17 cellular contexts compared by ENCODE assay signal in genomic region chr14:50800032-50800431, GRCh38.
"Had no signal": no experiment of that assay in that cellular context is flagged by ENCODE, and none has a peak within 500 bp of the region (broad histone marks: within the 10 kb centered on the region; RNA-seq: fewer than 3 reads in every experiment).

No MANE protein-coding gene starts in this region.

- H3K27me3 ChIP-seq: tibial artery, vagina had no signal

- H3K27ac ChIP-seq: tibial artery, vagina had no signal

- H3K9me3 Mint-ChIP-seq: activated CD4-positive, alpha-beta memory T cell treated with anti-CD3 and anti-CD28 coated beads for 36 hours; activated T-cell treated with anti-CD3 and anti-CD28 coated beads, Interleukin-2, amount 50 U/mL, for 4 hours; natural killer cell; stimulated activated effector memory CD8-positive, alpha-beta T cell treated with anti-CD3 and anti-CD28 coated beads, Interleukin-12 subunit alpha, Interleukin-12 subunit beta, amount 100 ng/mL, for 72 hours had no signal

- H3K4me3 Mint-ChIP-seq: activated CD4-positive, alpha-beta memory T cell treated with anti-CD3 and anti-CD28 coated beads for 36 hours; activated naive CD8-positive, alpha-beta T cell; activated T-cell treated with anti-CD3 and anti-CD28 coated beads, Interleukin-2, amount 50 U/mL, for 4 hours; natural killer cell; stimulated activated effector memory CD8-positive, alpha-beta T cell treated with anti-CD3 and anti-CD28 coated beads, Interleukin-12 subunit alpha, Interleukin-12 subunit beta, amount 100 ng/mL, for 72 hours had no signal

- H3K36me3 ChIP-seq: vagina had no signal

- H3K9me3 ChIP-seq: mucosa of descending colon, tibial artery, vagina had no signal

- FAIRE-seq: colon, islet of Langerhans had no signal

- DNase-seq: activated CD4-positive, alpha-beta memory T cell treated with anti-CD3 and anti-CD28 coated beads for 36 hours; activated CD4-positive, alpha-beta T cell treated with anti-CD3 and anti-CD28 coated beads for 1 hour; activated gamma-delta T cell; activated T-cell treated with anti-CD3 and anti-CD28 coated beads, Interleukin-2, amount 50 U/mL, for 4 hours; head of caudate nucleus; mucosa of descending colon; natural killer cell; nucleus accumbens; right cardiac atrium; T-helper 9 cell; tibial artery had no signal

- H3K36me3 Mint-ChIP-seq: natural killer cell had no signal

- H3K27ac Mint-ChIP-seq: activated CD4-positive, alpha-beta memory T cell treated with anti-CD3 and anti-CD28 coated beads for 36 hours; activated naive CD8-positive, alpha-beta T cell; natural killer cell; progenitor cell of endocrine pancreas; stimulated activated effector memory CD8-positive, alpha-beta T cell treated with anti-CD3 and anti-CD28 coated beads, Interleukin-12 subunit alpha, Interleukin-12 subunit beta, amount 100 ng/mL, for 72 hours had no signal

- H3K4me3 ChIP-seq: mucosa of descending colon, tibial artery, vagina had no signal

- H3K27me3 Mint-ChIP-seq: activated CD4-positive, alpha-beta memory T cell treated with anti-CD3 and anti-CD28 coated beads for 36 hours; activated naive CD8-positive, alpha-beta T cell had no signal
